ENCODE assay signal across 14 cellular contexts in genomic region chr3:192106528-192106927, GRCh38.
DNase-seq lines count a peak whose midpoint lies in the region; ATAC-seq and TF ChIP-seq lines count a peak whose summit lies in the region.
"Had no signal": no experiment of that assay in that cellular context is flagged by ENCODE, and none has a peak within 500 bp of the region (broad histone marks: within the 10 kb centered on the region; RNA-seq: fewer than 3 reads in every experiment).

No MANE protein-coding gene starts in this region.

- H3K27me3 ChIP-seq in WERI-Rb-1 (ENCODE audit: insufficient read depth, low read depth, severe bottlenecking) = no peaks in the 10 kb centered on the region
- no peaks in the 10 kb centered on the region for H3K27me3 ChIP-seq in SJCRH30
- no peaks in the 10 kb centered on the region for H3K27me3 ChIP-seq in prostate gland (replicated peaks; ENCODE audit: insufficient read depth)
- H3K27me3 ChIP-seq: BLaER1 had no signal

- DNase-seq in NCI-H748 (lab: John Stamatoyannopoulos, UW; ENCODE audit: unreplicated experiment) (peak; percentile 5), NCI-H748 treated with DMSO at 0.1 percent for 48 hours (lab: John Stamatoyannopoulos, UW) (no peak), NCI-H524 treated with DMSO at 0.1 percent for 48 hours (lab: John Stamatoyannopoulos, UW) (peak; percentile 87), WERI-Rb-1 (peak; percentile 37), SJCRH30 (no peak), prostate gland (ENCODE audit: low spot score) (no peak), omental fat pad (ENCODE audit: low spot score) (no peak)
- DNase-seq: 8988T; Calu3; CD4-positive, alpha-beta memory T cell; HCEC 1CT had no signal

- no peak for TF ChIP-seq POLR2A in prostate gland (IDR thresholded peaks at IDR 0.05)

- H3K4me3 ChIP-seq in WERI-Rb-1 (ENCODE audit: low read depth, low read length) (no peak overlapping the region; the same call in 1 of the 2 replicates), SJCRH30 (no peak overlapping the region), prostate gland (no peak overlapping the region)
- H3K4me3 ChIP-seq: BLaER1, GM23338 had no signal

- no peak for TF ChIP-seq CTCF in WERI-Rb-1 (IDR thresholded peaks at IDR 0.05; ENCODE audit: low read depth, low read length)
- no peak for TF ChIP-seq CTCF in prostate gland (IDR thresholded peaks at IDR 0.05)
- TF ChIP-seq CTCF in omental fat pad (IDR thresholded peaks at IDR 0.05) = no peak

- H3K4me1 ChIP-seq in SJCRH30 = no peaks in the 10 kb centered on the region
- no peaks in the 10 kb centered on the region for H3K4me1 ChIP-seq in prostate gland (replicated peaks)
- H3K4me1 ChIP-seq: BLaER1 had no signal

- WGBS in prostate gland = 61% methylated on average over 4 of the region's 4 CpGs

- intact Hi-C loops in prostate gland (cut with DNase I) = no loop called here

- no peak for ATAC-seq in omental fat pad (ENCODE audit: low FRiP score)
- ATAC-seq: GM23338 had no signal

- H3K27ac ChIP-seq in WERI-Rb-1 (peak overlapping the region; percentile 66), SJCRH30 (no peak overlapping the region), prostate gland (no peak overlapping the region)
- H3K27ac ChIP-seq: BLaER1, HL-60 had no signal

- H3K9me3 ChIP-seq in WERI-Rb-1 (ENCODE audit: severe bottlenecking) = no peaks in the 10 kb centered on the region
- no peaks in the 10 kb centered on the region for H3K9me3 ChIP-seq in SJCRH30 (replicated peaks)
- H3K9me3 ChIP-seq in prostate gland = no peaks in the 10 kb centered on the region
- H3K9me3 ChIP-seq: BLaER1 had no signal

- no peaks in the 10 kb centered on the region for H3K36me3 ChIP-seq in WERI-Rb-1
- no peaks in the 10 kb centered on the region for H3K36me3 ChIP-seq in SJCRH30
- no peaks in the 10 kb centered on the region for H3K36me3 ChIP-seq in prostate gland
- H3K36me3 ChIP-seq: BLaER1 had no signal

Comparison
In these comparisons a context has a peak if more than half of its experiments do, and no peak if none do; other contexts are left out.
1. DNase-seq: peak in NCI-H748 (single experiment), NCI-H524 treated with DMSO at 0.1 percent for 48 hours (single experiment) and WERI-Rb-1 (single experiment); none in NCI-H748 treated with DMSO at 0.1 percent for 48 hours (single experiment), SJCRH30 (0 of 2), prostate gland (single experiment) and omental fat pad (single experiment).